ENCODE assay signal across 1 cellular context in genomic region chr1:214126697-214127146, GRCh38.
A peak's percentile ranks its signal among the peaks of the same experiment; 100 is the strongest.
TF ChIP-seq lines count a peak whose summit lies in the region.

No MANE protein-coding gene starts in this region.

TF ChIP-seq in HepG2, 621 proteins besides CTCF, POLR2A, EP300 and RAD21 (continued from another document):
- TF ChIP-seq HNF4G (IDR thresholded peaks at IDR 0.05; ENCODE audit: borderline replicate concordance, low read depth, low read length) = peak; percentile 86
- TF ChIP-seq HNF4G (CRISPR knock-in tag; IDR thresholded peaks at IDR 0.05; ENCODE audit: borderline replicate concordance, low read depth) = peak; percentile 92; the same call in 1 of the 2 replicates
- TF ChIP-seq ZIK1 (CRISPR knock-in tag; IDR thresholded peaks at IDR 0.05; ENCODE audit: borderline replicate concordance, low read depth) = no peak
- TF ChIP-seq ELF3 (CRISPR knock-in tag; IDR thresholded peaks at IDR 0.05) = no peak; the same call in 1 of the 2 replicates
- no peak for TF ChIP-seq KLF6 (CRISPR knock-in tag; IDR thresholded peaks at IDR 0.05)
- TF ChIP-seq SOX6 (IDR thresholded peaks at IDR 0.05) = no peak
- peak; percentile 93 for TF ChIP-seq SOX6 (CRISPR knock-in tag; IDR thresholded peaks at IDR 0.05)
- no peak for TF ChIP-seq PRMT3 (CRISPR knock-in tag; IDR thresholded peaks at IDR 0.05; ENCODE audit: borderline replicate concordance, low read depth)
